13 cellular contexts compared by ENCODE assay signal in genomic region chr20:2984956-2985661, GRCh38. TPM values are rescaled to one million over a fixed set of nuclear protein-coding genes. Genes with fewer than 3 reads are reported as not detected.
DNase-seq lines count a peak whose midpoint lies in the region; ATAC-seq, FAIRE-seq and TF ChIP-seq lines count a peak whose summit lies in the region.
"Had no signal": no experiment of that assay in that cellular context is flagged by ENCODE, and none has a peak within 500 bp of the region (broad histone marks: within the 10 kb centered on the region; RNA-seq: fewer than 3 reads in every experiment).

No MANE protein-coding gene starts in this region.

- H3K4me1 Mint-ChIP-seq in activated T-helper 17 cell treated with anti-CD3 and anti-CD28 coated beads, Interleukin-2, amount 50 U/mL, for 72 hours, result peaks cover 17% of the 10 kb centered on the region

- H3K4me3 Mint-ChIP-seq in activated T-helper 17 cell treated with anti-CD3 and anti-CD28 coated beads, Interleukin-2, amount 50 U/mL, for 72 hours, result no peak overlapping the region
- H3K4me3 Mint-ChIP-seq: IgD-negative memory B cell had no signal

- no peak overlapping the region for H3K27ac ChIP-seq in keratinocyte (ENCODE audit: control insufficient read depth, insufficient read depth, low read length)
- H3K27ac ChIP-seq: gastroesophageal sphincter had no signal

- peak; percentile 88 for FAIRE-seq in keratinocyte (lab: Jason Lieb, UNC)

- ATAC-seq in activated T-helper 17 cell treated with anti-CD3 and anti-CD28 coated beads, Interleukin-2, amount 50 U/mL, for 72 hours (replicated peaks), result peak; percentile 15
- ATAC-seq in HG02798 (IDR thresholded peaks at IDR 0.05; ENCODE audit: poor library complexity, unreplicated experiment), result no peak
- ATAC-seq: gastroesophageal sphincter had no signal

- POLR2A ChIA-PET in AG04449 (lab: Yijun Ruan, JAX), result no interaction called here

- no peaks in the 10 kb centered on the region for H3K27me3 ChIP-seq in keratinocyte (ENCODE audit: control insufficient read depth, extremely low read depth, insufficient read depth, low read length)
- H3K27me3 ChIP-seq: gastroesophageal sphincter, neutrophil had no signal

- CTCF ChIA-PET in AG04449 (lab: Yijun Ruan, JAX), result interaction anchor here (1.2 to 2.8 kb wide), 3 partner anchors 10 to 230 kb away, joined by 4 to 10 read pairs (median 8); no protein-coding TSS in a partner anchor

- H3K4me2 ChIP-seq in keratinocyte (ENCODE audit: control insufficient read depth, extremely low read depth, insufficient read depth, low read depth, low read length), result no peak overlapping the region

- dilution Hi-C loops in keratinocyte (cut with MboI; ENCODE audit: extremely low pct_ligation_motif_present, low sequenced_read_pairs), result no loop called here

- peaks cover 5 to 12% of the 10 kb centered on the region in 2 experiments for H3K36me3 ChIP-seq in keratinocyte (ENCODE audit: control insufficient read depth in 2 of 2, extremely low read depth in 1 of 2, insufficient read depth in 2 of 2, low read length in 2 of 2)

- no peaks in the 10 kb centered on the region for H3K9me3 ChIP-seq in keratinocyte (ENCODE audit: control insufficient read depth, low read depth, low read length)
- H3K9me3 ChIP-seq: gastroesophageal sphincter, neutrophil had no signal

- H3K27ac Mint-ChIP-seq in activated T-helper 17 cell treated with anti-CD3 and anti-CD28 coated beads, Interleukin-2, amount 50 U/mL, for 72 hours, result no peak overlapping the region
- H3K27ac Mint-ChIP-seq: activated T-helper 1 cell treated with anti-CD3 and anti-CD28 coated beads, Interleukin-12 subunit alpha, Interleukin-12 subunit beta, Interleukin-2, Interleukin-4 antibody, amounts not matched to agents 30 ng/mL and 10 ng/mL and 1 ng/mL, durations not matched to agents 14 hours and 24 hours and 36 hours; IgD-negative memory B cell; stimulated activated naive CD8-positive, alpha-beta T cell treated with anti-CD3 and anti-CD28 coated beads, Interleukin-15, Interleukin-2, amounts not matched to agents 100 ng/mL and 50 ng/mL, for 24 hours had no signal

- DNase-seq in AG04449 (ENCODE audit: low read depth, low spot score), result peak; percentile 26
- DNase-seq in GM03348 (ENCODE audit: low spot score), result peak; percentile 73
- DNase-seq in keratinocyte (ENCODE audit: low read depth, low spot score), result no peak
- no peak for DNase-seq in 8988T
- DNase-seq in NCI-H2171 treated with DMSO at 0.1 percent for 48 hours (lab: John Stamatoyannopoulos, UW), result no peak
- DNase-seq in NCI-H1417 treated with DMSO at 0.1 percent for 48 hours (lab: John Stamatoyannopoulos, UW), result no peak

- peaks cover 7% of the 10 kb centered on the region for H3K4me1 ChIP-seq in keratinocyte (ENCODE audit: control insufficient read depth, extremely low read depth, insufficient read depth, low read length)

- no peaks in the 10 kb centered on the region for H3K27me3 Mint-ChIP-seq in activated T-helper 17 cell treated with anti-CD3 and anti-CD28 coated beads, Interleukin-2, amount 50 U/mL, for 72 hours
- H3K27me3 Mint-ChIP-seq: IgD-negative memory B cell; stimulated activated naive CD8-positive, alpha-beta T cell treated with anti-CD3 and anti-CD28 coated beads, Interleukin-15, Interleukin-2, amounts not matched to agents 100 ng/mL and 50 ng/mL, for 24 hours had no signal

- peaks cover 3% of the 10 kb centered on the region for H4K20me1 ChIP-seq in keratinocyte (ENCODE audit: control insufficient read depth, extremely low read depth, insufficient read depth, low read length)

- H3K9me3 Mint-ChIP-seq in activated T-helper 17 cell treated with anti-CD3 and anti-CD28 coated beads, Interleukin-2, amount 50 U/mL, for 72 hours, result no peaks in the 10 kb centered on the region
- H3K9me3 Mint-ChIP-seq: activated T-helper 1 cell treated with anti-CD3 and anti-CD28 coated beads, Interleukin-12 subunit alpha, Interleukin-12 subunit beta, Interleukin-2, Interleukin-4 antibody, amounts not matched to agents 30 ng/mL and 10 ng/mL and 1 ng/mL, durations not matched to agents 14 hours and 24 hours and 36 hours; IgD-negative memory B cell; stimulated activated naive CD8-positive, alpha-beta T cell treated with anti-CD3 and anti-CD28 coated beads, Interleukin-15, Interleukin-2, amounts not matched to agents 100 ng/mL and 50 ng/mL, for 24 hours had no signal

- no peak overlapping the region for H2AFZ ChIP-seq in keratinocyte (ENCODE audit: control insufficient read depth, low read length)

- peaks cover 42% of the 10 kb centered on the region for H3K36me3 Mint-ChIP-seq in activated T-helper 17 cell treated with anti-CD3 and anti-CD28 coated beads, Interleukin-2, amount 50 U/mL, for 72 hours (ENCODE audit: low read depth)

- H3K4me3 ChIP-seq in AG04449 (ENCODE audit: low read depth, low read length) (no peak overlapping the region), keratinocyte (ENCODE audit: control insufficient read depth in 2 of 3, extremely low read depth in 1 of 3, insufficient read depth in 2 of 3, low read depth in 1 of 3, low read length in 3 of 3) (no peak overlapping the region)
- H3K4me3 ChIP-seq: gastroesophageal sphincter had no signal

- no peak for TF ChIP-seq CTCF in AG04449 (IDR thresholded peaks at IDR 0.05; ENCODE audit: insufficient read depth, low read length, missing control alignments)
- no peak for TF ChIP-seq CTCF in keratinocyte (optimal IDR thresholded peaks at IDR 0.05 in 1 of 3, IDR thresholded peaks at IDR 0.05 in 1 of 3, conservative IDR thresholded peaks at IDR 0.05 in 1 of 3; ENCODE audit: extremely low read depth in 1 of 3, insufficient read depth in 2 of 3, low read length in 3 of 3)

- H3K9ac ChIP-seq in keratinocyte (ENCODE audit: control insufficient read depth, extremely low read depth, insufficient read depth, low read length), result no peak overlapping the region

- no peaks in the 10 kb centered on the region for H3K79me2 ChIP-seq in keratinocyte (ENCODE audit: control insufficient read depth, insufficient read depth, low read length)

- no peaks in the 10 kb centered on the region for H3K9me1 ChIP-seq in keratinocyte (ENCODE audit: control insufficient read depth, extremely low read depth, insufficient read depth, low read length)

RNA-seq across cellular contexts. Expression of gene GNRH2, which starts 58.3 kb away (rescaled TPM):
- total RNA-seq in activated T-helper 17 cell treated with anti-CD3 and anti-CD28 coated beads, Interleukin-2, amount 50 U/mL, for 72 hours, result 10 to 100 TPM in 1 of 2 donors, under 1 TPM in 1; 0.61 to 13.7 TPM
- polyA plus RNA-seq in keratinocyte, result 0.18 TPM in 1 of 3 replicates, not detected in the others
- polyA plus RNA-seq in keratinocyte (2011; ENCODE audit: low read depth), result not detected
- polyA plus RNA-seq in keratinocyte (2011; cell fraction: cytosol; rRNA removed), result not detected in 2 replicates
- polyA plus RNA-seq in keratinocyte (2011; cell fraction: nucleus; rRNA removed), result 0.24 and 0.52 TPM in 2 replicates
- polyA plus RNA-seq in keratinocyte (2012; ENCODE audit: low replicate concordance), result 0.24 TPM in 1 of 2 replicates, not detected in the other
- not detected in 3 replicates for polyA minus RNA-seq in keratinocyte
- not detected for polyA minus RNA-seq in keratinocyte (2011; cell fraction: cytosol; rRNA and poly(A)+ RNA removed)
- polyA minus RNA-seq in keratinocyte (2011; cell fraction: nucleus; rRNA and poly(A)+ RNA removed), result 2.1 TPM in 1 of 2 replicates, not detected in the other
- polyA plus RNA-seq: IgD-negative memory B cell had no signal

Comparison
In these comparisons a context has a peak if more than half of its experiments do, and no peak if none do; other contexts are left out.
1. DNase-seq: peak in AG04449 (single experiment) and GM03348 (single experiment); none in keratinocyte (single experiment), 8988T (single experiment), NCI-H2171 treated with DMSO at 0.1 percent for 48 hours (single experiment) and NCI-H1417 treated with DMSO at 0.1 percent for 48 hours (single experiment).